ENCODE assay signal across 11 cellular contexts in genomic region chr1:52659356-52659755, GRCh38.
DNase-seq lines count a peak whose midpoint lies in the region; ATAC-seq, FAIRE-seq and TF ChIP-seq lines count a peak whose summit lies in the region.
"Had no signal": no experiment of that assay in that cellular context is flagged by ENCODE, and none has a peak within 500 bp of the region (broad histone marks: within the 10 kb centered on the region; RNA-seq: fewer than 3 reads in every experiment).

No MANE protein-coding gene starts in this region.

- no peak for FAIRE-seq in urothelium cell line (lab: Jason Lieb, UNC)

- no peaks in the 10 kb centered on the region for H3K79me2 ChIP-seq in OCI-LY3 (ENCODE audit: low read length)

- 0 out of 2 replicates have a peak overlapping the region, but pooled peaks have one; percentile 63 for H2AFZ ChIP-seq in OCI-LY3 (ENCODE audit: low read depth, low read length)

- no peaks in the 10 kb centered on the region for H3K9me3 ChIP-seq in OCI-LY3 (ENCODE audit: insufficient read depth, low read length)

- peak overlapping the region; percentile 77 for H3K4me2 ChIP-seq in OCI-LY3 (ENCODE audit: low read length)

- ATAC-seq in GM21528 (IDR thresholded peaks at IDR 0.05; ENCODE audit: low FRiP score, unreplicated experiment) (peak; percentile 60), HG02973 (IDR thresholded peaks at IDR 0.05; ENCODE audit: unreplicated experiment) (no peak), GM21717 (IDR thresholded peaks at IDR 0.05; ENCODE audit: unreplicated experiment) (no peak)

- peak; percentile 52 for DNase-seq in GM12865 (ENCODE audit: low read depth)
- DNase-seq in iris pigment epithelial cell (ENCODE audit: low read depth): peak; percentile 25
- no peak for DNase-seq in urothelium cell line (ENCODE audit: low spot score)
- no peak for DNase-seq in cortex of kidney (lab: John Stamatoyannopoulos, UW)
- DNase-seq: DND-41, left ventricle myocardium superior, NCI-H1694 had no signal

- H3K9ac ChIP-seq in OCI-LY3 (ENCODE audit: low read length): peak overlapping the region; percentile 51; the same call in 1 of the 2 replicates

- peaks cover 21% of the 10 kb centered on the region for H3K4me1 ChIP-seq in OCI-LY3 (ENCODE audit: low read length)

- TF ChIP-seq CTCF in GM12865 (IDR thresholded peaks at IDR 0.05; ENCODE audit: insufficient read depth, low read depth, low read length, missing control alignments) (no peak), OCI-LY3 (IDR thresholded peaks at IDR 0.05; ENCODE audit: low read depth, low read length) (no peak)

- H4K20me1 ChIP-seq in OCI-LY3 (ENCODE audit: insufficient read depth, low read length): no peaks in the 10 kb centered on the region

- H3K27me3 ChIP-seq in OCI-LY3 (ENCODE audit: low read depth, low read length): no peaks in the 10 kb centered on the region

- H3K4me3 ChIP-seq in GM12865 (ENCODE audit: low read depth, low read length): no peak overlapping the region
- H3K4me3 ChIP-seq in OCI-LY3 (ENCODE audit: low read length): peak overlapping the region; percentile 19; the same call in 1 of the 2 replicates

- H3K27ac ChIP-seq in OCI-LY3 (ENCODE audit: low read length): peak overlapping the region; percentile 71

- no peaks in the 10 kb centered on the region for H3K36me3 ChIP-seq in OCI-LY3 (replicated peaks; ENCODE audit: low read depth, low read length)

Comparison
In these comparisons a context has a peak if more than half of its experiments do, and no peak if none do; other contexts are left out.
1. DNase-seq: peak in GM12865 (single experiment) and iris pigment epithelial cell (single experiment); none in urothelium cell line (single experiment) and cortex of kidney (single experiment).